In genomic region chr5:119339965-119340364, GRCh38 we compare ENCODE assay signal across 10 cellular contexts. TPM values are rescaled to one million over a fixed set of nuclear protein-coding genes. Genes with fewer than 3 reads are reported as not detected.
DNase-seq lines count a peak whose midpoint lies in the region; ATAC-seq and TF ChIP-seq lines count a peak whose summit lies in the region.
"Had no signal": no experiment of that assay in that cellular context is flagged by ENCODE, and none has a peak within 500 bp of the region (broad histone marks: within the 10 kb centered on the region; RNA-seq: fewer than 3 reads in every experiment).

No MANE protein-coding gene starts in this region.

- H4K20me1 ChIP-seq in BLaER1 treated with 17β-estradiol and CSF1 and Interleukin-3, amounts not matched to agents 10 nM and 100 nM, result no peaks in the 10 kb centered on the region
- H4K20me1 ChIP-seq in SU-DHL-6 (ENCODE audit: low read depth, low read length), result no peaks in the 10 kb centered on the region

- no peaks in the 10 kb centered on the region for H3K9me2 ChIP-seq in SU-DHL-6 (replicated peaks; ENCODE audit: insufficient read depth, low read length)

- H3K36me3 ChIP-seq in BLaER1 treated with 17β-estradiol and CSF1 and Interleukin-3, amounts not matched to agents 10 nM and 100 nM, result peaks cover 0 to 12% (median 0%) of the 10 kb centered on the region in 11 experiments; a peak in 7 of 22 replicates
- H3K36me3 ChIP-seq in SU-DHL-6 (ENCODE audit: low read length) (no peaks in the 10 kb centered on the region), lower lobe of right lung (no peaks in the 10 kb centered on the region)
- H3K36me3 ChIP-seq: right lobe of liver had no signal

- TF ChIP-seq CTCF in GM12865 (IDR thresholded peaks at IDR 0.05; ENCODE audit: insufficient read depth, low read depth, low read length, missing control alignments), result no peak
- TF ChIP-seq CTCF in SU-DHL-6 (IDR thresholded peaks at IDR 0.05; ENCODE audit: insufficient read depth, low read length, poor library complexity, severe bottlenecking), result no peak
- TF ChIP-seq CTCF in lower lobe of right lung (IDR thresholded peaks at IDR 0.05), result no peak

- H3K4me1 ChIP-seq in BLaER1 treated with 17β-estradiol and CSF1 and Interleukin-3, amounts not matched to agents 10 nM and 100 nM, result peaks cover 83 to 100% (median 95%) of the 10 kb centered on the region in 10 experiments
- peaks cover 41% of the 10 kb centered on the region for H3K4me1 ChIP-seq in lower lobe of right lung
- H3K4me1 ChIP-seq: right lobe of liver had no signal

- no peak overlapping the region for H2AFZ ChIP-seq in SU-DHL-6 (ENCODE audit: low read depth, low read length, severe bottlenecking)

- H3K9me3 ChIP-seq in BLaER1 treated with 17β-estradiol and CSF1 and Interleukin-3, amounts not matched to agents 10 nM and 100 nM (replicated peaks in 1 of 11), result peaks cover 0 to 13% (median 6%) of the 10 kb centered on the region in 11 experiments; a peak in 10 of 22 replicates
- H3K9me3 ChIP-seq in SU-DHL-6 (ENCODE audit: insufficient read depth, low read length) (no peaks in the 10 kb centered on the region), lower lobe of right lung (no peaks in the 10 kb centered on the region)
- H3K9me3 ChIP-seq: right lobe of liver had no signal

- H3K27ac ChIP-seq in BLaER1 treated with 17β-estradiol and CSF1 and Interleukin-3, amounts not matched to agents 10 nM and 100 nM, result peak overlapping the region; percentile 77 to 96 (median 93); a peak in 21 of 22 replicates
- H3K27ac ChIP-seq in SU-DHL-6 (ENCODE audit: low read depth, low read length) (peak overlapping the region; percentile 98), lower lobe of right lung (peak overlapping the region; percentile 39)
- H3K27ac ChIP-seq: right lobe of liver had no signal

- no peaks in the 10 kb centered on the region for H3K27me3 ChIP-seq in BLaER1 treated with 17β-estradiol and CSF1 and Interleukin-3, amounts not matched to agents 10 nM and 100 nM
- H3K27me3 ChIP-seq in SU-DHL-6 (ENCODE audit: low read length) (no peaks in the 10 kb centered on the region), lower lobe of right lung (ENCODE audit: low read depth) (no peaks in the 10 kb centered on the region)
- H3K27me3 ChIP-seq: right lobe of liver had no signal

- peaks cover 93% of the 10 kb centered on the region for H3F3A ChIP-seq in SU-DHL-6 (ENCODE audit: insufficient read depth)

- H3K4me2 ChIP-seq in BLaER1 treated with 17β-estradiol and CSF1 and Interleukin-3, amounts not matched to agents 10 nM and 100 nM, result peak overlapping the region; percentile 76 to 97 (median 92)
- peak overlapping the region; percentile 94 for H3K4me2 ChIP-seq in SU-DHL-6 (ENCODE audit: low read depth, low read length, poor library complexity, severe bottlenecking)

- intact Hi-C loops in lower lobe of right lung (cut with DNase I), result no loop called here

- peak overlapping the region; percentile 3 to 49 (median 34); a peak in 16 of 20 replicates for H3K4me3 ChIP-seq in BLaER1 treated with 17β-estradiol and CSF1 and Interleukin-3, amounts not matched to agents 10 nM and 100 nM
- H3K4me3 ChIP-seq in GM12865 (ENCODE audit: low read depth, low read length) (peak overlapping the region; percentile 83), SU-DHL-6 (ENCODE audit: insufficient read depth, low read length, poor library complexity, severe bottlenecking) (peak overlapping the region; percentile 31), lower lobe of right lung (no peak overlapping the region)
- H3K4me3 ChIP-seq: right lobe of liver had no signal

- H3K9ac ChIP-seq in BLaER1 treated with 17β-estradiol and CSF1 and Interleukin-3, amounts not matched to agents 10 nM and 100 nM, result peak overlapping the region; percentile 53 to 81 (median 75); a peak in 20 of 22 replicates
- H3K9ac ChIP-seq in SU-DHL-6 (ENCODE audit: low read length), result peak overlapping the region; percentile 56

- peaks cover 86% of the 10 kb centered on the region for H3K79me2 ChIP-seq in SU-DHL-6 (ENCODE audit: insufficient read depth, low read length)

- DNase-seq in GM12865 (ENCODE audit: low read depth) (peak; percentile 80), lower lobe of right lung (no peak), NCI-H1048 (lab: John Stamatoyannopoulos, UW) (no peak), cerebellum (ENCODE audit: low spot score) (no peak)
- DNase-seq: NCI-H1092, right lobe of liver had no signal

- no peak for ATAC-seq in lower lobe of right lung
- ATAC-seq in GM18867 (IDR thresholded peaks at IDR 0.05; ENCODE audit: unreplicated experiment), result no peak
- no peak for ATAC-seq in GM21723 (IDR thresholded peaks at IDR 0.05; ENCODE audit: unreplicated experiment)

RNA-seq across cellular contexts. Expression of gene TNFAIP8, which starts 15.9 kb away (rescaled TPM):
- total RNA-seq in lower lobe of right lung (29.5 TPM), cerebellum (8.6 TPM)

Comparison
In these comparisons a context has a peak if more than half of its experiments do, and no peak if none do; other contexts are left out.
1. H3K27ac ChIP-seq: peak in every context shown above with its lines; median percentile 98 in SU-DHL-6; 93 in BLaER1 treated with 17β-estradiol and CSF1 and Interleukin-3, amounts not matched to agents 10 nM and 100 nM; 39 in lower lobe of right lung.